23 cellular contexts compared by ENCODE assay signal in genomic region chr9:136078498-136079011, GRCh38. TPM values are rescaled to one million over a fixed set of nuclear protein-coding genes. Genes with fewer than 3 reads are reported as not detected.
A peak's percentile ranks its signal among the peaks of the same experiment; 100 is the strongest.
DNase-seq lines count a peak whose midpoint lies in the region; ATAC-seq, FAIRE-seq and TF ChIP-seq lines count a peak whose summit lies in the region.
"Had no signal": no experiment of that assay in that cellular context is flagged by ENCODE, and none has a peak within 500 bp of the region (broad histone marks: within the 10 kb centered on the region; RNA-seq: fewer than 3 reads in every experiment).

No MANE protein-coding gene starts in this region.

- no peaks in the 10 kb centered on the region for H3K9me3 Mint-ChIP-seq in activated naive CD8-positive, alpha-beta T cell treated with anti-CD3 and anti-CD28 coated beads, Interleukin-2, amount 10 ng/mL, durations not matched to agents 7 days and 5 days
- no peaks in the 10 kb centered on the region for H3K9me3 Mint-ChIP-seq in activated naive CD8-positive, alpha-beta T cell treated with anti-CD3 and anti-CD28 coated beads, Interleukin-2, amount 50 U/mL, for 24 hours
- H3K9me3 Mint-ChIP-seq: activated CD8-positive, alpha-beta T cell treated with anti-CD3 and anti-CD28 coated beads for 36 hours; activated naive CD8-positive, alpha-beta T cell treated with anti-CD3 and anti-CD28 coated beads for 36 hours; CD8-positive, alpha-beta memory T cell; IgD-negative memory B cell; memory B cell; T-helper 1 cell treated with Interleukin-12 subunit alpha and Interleukin-12 subunit beta and Interleukin-4 antibody, amounts not matched to agents 30 μg/mL and 1 μg/mL, for 36 hours had no signal

- H3K27ac Mint-ChIP-seq in activated naive CD8-positive, alpha-beta T cell treated with anti-CD3 and anti-CD28 coated beads, Interleukin-2, amount 10 ng/mL, durations not matched to agents 7 days and 5 days: no peak overlapping the region
- no peak overlapping the region for H3K27ac Mint-ChIP-seq in activated naive CD8-positive, alpha-beta T cell treated with anti-CD3 and anti-CD28 coated beads, Interleukin-2, amount 50 U/mL, for 24 hours
- H3K27ac Mint-ChIP-seq in T-helper 17 cell: peak overlapping the region; percentile 34
- H3K27ac Mint-ChIP-seq: activated CD8-positive, alpha-beta T cell treated with anti-CD3 and anti-CD28 coated beads for 36 hours; activated naive CD8-positive, alpha-beta T cell treated with anti-CD3 and anti-CD28 coated beads for 36 hours; IgD-negative memory B cell; memory B cell; T-helper 1 cell treated with Interleukin-12 subunit alpha and Interleukin-12 subunit beta and Interleukin-4 antibody, amounts not matched to agents 30 μg/mL and 1 μg/mL, for 36 hours had no signal

- POLR2A ChIA-PET in activated naive CD8-positive, alpha-beta T cell treated with anti-CD3 and anti-CD28 coated beads, Interleukin-2, amount 10 ng/mL, durations not matched to agents 7 days and 5 days (lab: Charles Lee): no interaction called here
- POLR2A ChIA-PET in HepG2 (lab: Yijun Ruan, JAX): no interaction called here

- H3K27ac ChIP-seq in HepG2 (ENCODE audit: extremely low read length, insufficient read depth, low read length) (no peak overlapping the region), sigmoid colon (peak overlapping the region; percentile 74 to 88 (median 79))

- no peak for ATAC-seq in activated naive CD8-positive, alpha-beta T cell treated with anti-CD3 and anti-CD28 coated beads, Interleukin-2, amount 10 ng/mL, durations not matched to agents 7 days and 5 days (ENCODE audit: low read depth)
- ATAC-seq in activated naive CD8-positive, alpha-beta T cell treated with anti-CD3 and anti-CD28 coated beads, Interleukin-2, amount 50 U/mL, for 24 hours: no peak
- ATAC-seq in T-helper 17 cell (no peak), HepG2 (no peak)
- ATAC-seq: activated CD8-positive, alpha-beta T cell treated with anti-CD3 and anti-CD28 coated beads for 36 hours had no signal

- intact Hi-C loops in HepG2 (cut with micrococcal nuclease; ENCODE audit: unreplicated experiment): no loop called here
- intact Hi-C loops in sigmoid colon (cut with DNase I): no loop called here

- H3K4me1 Mint-ChIP-seq in activated naive CD8-positive, alpha-beta T cell treated with anti-CD3 and anti-CD28 coated beads, Interleukin-2, amount 10 ng/mL, durations not matched to agents 7 days and 5 days: peaks cover 10% of the 10 kb centered on the region
- peaks cover 17% of the 10 kb centered on the region for H3K4me1 Mint-ChIP-seq in activated naive CD8-positive, alpha-beta T cell treated with anti-CD3 and anti-CD28 coated beads, Interleukin-2, amount 50 U/mL, for 24 hours
- H3K4me1 Mint-ChIP-seq in T-helper 17 cell: peaks cover 12% of the 10 kb centered on the region

- CTCF ChIA-PET in HepG2 (lab: Yijun Ruan, JAX; ENCODE audit: low intra/inter-chr PET ratio, low total read pairs): no interaction called here

- no peak for TF ChIP-seq RAD21 in HepG2 (CRISPR knock-in tag; IDR thresholded peaks at IDR 0.05)

- no peak overlapping the region for H3K4me2 ChIP-seq in HepG2 (ENCODE audit: low read depth, low read length)

- no peak for TF ChIP-seq CTCF in HepG2 (CRISPR knock-in tag; IDR thresholded peaks at IDR 0.05)
- TF ChIP-seq CTCF in sigmoid colon (IDR thresholded peaks at IDR 0.05): no peak

- no peak for FAIRE-seq in HepG2 (lab: Jason Lieb, UNC)
- FAIRE-seq: small intestine had no signal

- H3K9me3 ChIP-seq in T-helper 17 cell (ENCODE audit: control insufficient read depth, low read length, poor library complexity, severe bottlenecking): no peaks in the 10 kb centered on the region
- no peaks in the 10 kb centered on the region for H3K9me3 ChIP-seq in HepG2 (ENCODE audit: low read length)
- no peaks in the 10 kb centered on the region for H3K9me3 ChIP-seq in sigmoid colon
- H3K9me3 ChIP-seq in MG63: no peaks in the 10 kb centered on the region
- H3K9me3 ChIP-seq: heart left ventricle, tibial nerve had no signal

- no peaks in the 10 kb centered on the region for H3K27me3 Mint-ChIP-seq in activated naive CD8-positive, alpha-beta T cell treated with anti-CD3 and anti-CD28 coated beads, Interleukin-2, amount 10 ng/mL, durations not matched to agents 7 days and 5 days
- H3K27me3 Mint-ChIP-seq in activated naive CD8-positive, alpha-beta T cell treated with anti-CD3 and anti-CD28 coated beads, Interleukin-2, amount 50 U/mL, for 24 hours: no peaks in the 10 kb centered on the region
- no peaks in the 10 kb centered on the region for H3K27me3 Mint-ChIP-seq in T-helper 17 cell
- H3K27me3 Mint-ChIP-seq: activated CD8-positive, alpha-beta T cell treated with anti-CD3 and anti-CD28 coated beads for 36 hours; activated naive CD8-positive, alpha-beta T cell treated with anti-CD3 and anti-CD28 coated beads for 36 hours; CD8-positive, alpha-beta memory T cell had no signal

- 96% methylated on average over 20 of the region's 27 CpGs for WGBS in HepG2 (ENCODE audit: low lambda C conversion rate)
- WGBS in sigmoid colon, 2 donors: 84 to 89% methylated on average over 27 of the region's 27 CpGs

- H3K36me3 ChIP-seq in HepG2 (replicated peaks in 1 of 2; ENCODE audit: control insufficient read depth in 1 of 2, insufficient read depth in 2 of 2, low read length in 2 of 2) (peaks cover 8 to 16% of the 10 kb centered on the region in 2 experiments; a peak in 4 of 5 replicates), sigmoid colon (peaks cover 0 to 12% (median 0%) of the 10 kb centered on the region in 4 donors), MG63 (peaks cover 6% of the 10 kb centered on the region)

- H3K4me3 Mint-ChIP-seq in activated naive CD8-positive, alpha-beta T cell treated with anti-CD3 and anti-CD28 coated beads, Interleukin-2, amount 10 ng/mL, durations not matched to agents 7 days and 5 days: no peak overlapping the region
- no peak overlapping the region for H3K4me3 Mint-ChIP-seq in activated naive CD8-positive, alpha-beta T cell treated with anti-CD3 and anti-CD28 coated beads, Interleukin-2, amount 50 U/mL, for 24 hours
- no peak overlapping the region for H3K4me3 Mint-ChIP-seq in T-helper 17 cell
- H3K4me3 Mint-ChIP-seq: activated CD8-positive, alpha-beta T cell treated with anti-CD3 and anti-CD28 coated beads for 36 hours; activated naive CD8-positive, alpha-beta T cell treated with anti-CD3 and anti-CD28 coated beads for 36 hours; CD8-positive, alpha-beta memory T cell; IgD-negative memory B cell; memory B cell; T-helper 1 cell treated with Interleukin-12 subunit alpha and Interleukin-12 subunit beta and Interleukin-4 antibody, amounts not matched to agents 30 μg/mL and 1 μg/mL, for 36 hours had no signal

- in situ Hi-C loops in HepG2 (cut with HindIII; ENCODE audit: extremely low pct_ligation_motif_present, low pct_unique_long_range_greater_than_20kb): no loop called here

- no TSS peak for BruUV-seq in HepG2 (replicated peaks; lab: Mats Ljungman, UMichigan)

- TF ChIP-seq POLR2A in HepG2 (IDR thresholded peaks at IDR 0.05; ENCODE audit: insufficient read depth in 1 of 2, low read depth in 2 of 2, low read length in 2 of 2) (no peak), sigmoid colon (IDR thresholded peaks at IDR 0.05) (no peak)

- H3K36me3 Mint-ChIP-seq in activated naive CD8-positive, alpha-beta T cell treated with anti-CD3 and anti-CD28 coated beads, Interleukin-2, amount 10 ng/mL, durations not matched to agents 7 days and 5 days: peaks cover 3% of the 10 kb centered on the region
- no peaks in the 10 kb centered on the region for H3K36me3 Mint-ChIP-seq in activated naive CD8-positive, alpha-beta T cell treated with anti-CD3 and anti-CD28 coated beads, Interleukin-2, amount 50 U/mL, for 24 hours (ENCODE audit: low read depth)
- H3K36me3 Mint-ChIP-seq in T-helper 17 cell (ENCODE audit: low read depth): no peaks in the 10 kb centered on the region
- H3K36me3 Mint-ChIP-seq: activated naive CD8-positive, alpha-beta T cell treated with anti-CD3 and anti-CD28 coated beads for 36 hours; IgD-negative memory B cell; memory B cell had no signal

- peak; percentile 28 for DNase-seq in activated naive CD8-positive, alpha-beta T cell treated with anti-CD3 and anti-CD28 coated beads, Interleukin-2, amount 10 ng/mL, durations not matched to agents 7 days and 5 days
- no peak for DNase-seq in activated naive CD8-positive, alpha-beta T cell treated with anti-CD3 and anti-CD28 coated beads, Interleukin-2, amount 50 U/mL, for 24 hours
- DNase-seq in T-helper 17 cell: no peak
- no peak for DNase-seq in HepG2 (ENCODE audit: low spot score)
- DNase-seq in sigmoid colon: peak; percentile 62
- no peak for DNase-seq in MG63
- no peak for DNase-seq in occipital lobe (lab: John Stamatoyannopoulos, UW)
- DNase-seq in NCI-H82 (lab: John Stamatoyannopoulos, UW): no peak
- DNase-seq: activated CD4-positive, CD25-positive, alpha-beta regulatory T cell treated with anti-CD3 and anti-CD28 coated beads, Interleukin-2, amount 50 U/mL, for 72 hours; activated CD8-positive, alpha-beta T cell treated with anti-CD3 and anti-CD28 coated beads for 36 hours; activated naive CD8-positive, alpha-beta T cell treated with anti-CD3 and anti-CD28 coated beads for 36 hours; AML-193; effector CD4-positive, alpha-beta T cell; NCI-H524 treated with DMSO at 0.1 percent for 48 hours; NK-92 treated with Interleukin-12 subunit alpha and Interleukin-12 subunit beta, amount 100 ng/mL, for 24 hours; small intestine; stimulated activated CD4-positive, alpha-beta T cell treated with anti-CD3 and anti-CD28 coated beads, Interleukin-1b, Interleukin-23, amount 100 ng/mL, for 48 hours had no signal

- H3K27me3 ChIP-seq in HepG2 (ENCODE audit: control insufficient read depth in 1 of 2, insufficient read depth in 2 of 2, low read length in 2 of 2): no peaks in the 10 kb centered on the region
- no peaks in the 10 kb centered on the region for H3K27me3 ChIP-seq in sigmoid colon
- H3K27me3 ChIP-seq in MG63: no peaks in the 10 kb centered on the region
- H3K27me3 ChIP-seq: heart left ventricle, tibial nerve had no signal

- H2AFZ ChIP-seq in HepG2 (ENCODE audit: low read length): no peak overlapping the region

- no peak for TF ChIP-seq EP300 in HepG2 (IDR thresholded peaks at IDR 0.05; ENCODE audit: low read depth in 2 of 2, low read length in 2 of 2)
- TF ChIP-seq EP300 in HepG2 (CRISPR knock-in tag; IDR thresholded peaks at IDR 0.05; ENCODE audit: borderline replicate concordance): no peak
- TF ChIP-seq EP300 in sigmoid colon (IDR thresholded peaks at IDR 0.05): no peak

- H3K9ac ChIP-seq in HepG2 (ENCODE audit: insufficient read depth, low read depth, low read length): no peak overlapping the region

- H4K20me1 ChIP-seq in HepG2 (ENCODE audit: insufficient read depth, low read length): peaks cover 12% of the 10 kb centered on the region; the same call in 1 of the 2 replicates

- H3K4me3 ChIP-seq in HepG2 (replicated peaks in 1 of 3; ENCODE audit: insufficient read depth in 1 of 3, low read depth in 2 of 3, low read length in 3 of 3) (no peak overlapping the region), sigmoid colon (no peak overlapping the region), MG63 (no peak overlapping the region)
- H3K4me3 ChIP-seq: heart left ventricle, tibial nerve had no signal

- H3K4me1 ChIP-seq in HepG2 (ENCODE audit: insufficient read depth, low read length): no peaks in the 10 kb centered on the region
- H3K4me1 ChIP-seq in sigmoid colon: peaks cover 0 to 84% (median 80%) of the 10 kb centered on the region in 4 donors

- H3K79me2 ChIP-seq in HepG2 (ENCODE audit: insufficient read depth, low read length): peaks cover 57% of the 10 kb centered on the region

RNA-seq across cellular contexts. Expression of gene NACC2, which starts 16.5 kb away (rescaled TPM):
- 10 to 100 TPM; 10.5 to 11.2 TPM for total RNA-seq in activated naive CD8-positive, alpha-beta T cell treated with anti-CD3 and anti-CD28 coated beads, Interleukin-2, amount 10 ng/mL, durations not matched to agents 7 days and 5 days
- 1 to 10 TPM; 5.8 to 5.9 TPM for total RNA-seq in T-helper 17 cell
- total RNA-seq in HepG2 (2016; rRNA removed; fragmentation: Illumina TruSeq; extraction: Trizol): 10.5 and 12.3 TPM in 2 replicates
- 2.1 and 2.2 TPM in 2 replicates for total RNA-seq in HepG2 (2016; cell fraction: cytosol; rRNA removed; fragmentation: Illumina TruSeq; extraction: Trizol; ENCODE audit: low read depth)
- total RNA-seq in HepG2 (2016; cell fraction: insoluble cytoplasmic fraction; rRNA removed; fragmentation: Illumina TruSeq; extraction: Trizol): 9.0 and 12.3 TPM in 2 replicates
- 5.3 TPM in 2 replicates for total RNA-seq in HepG2 (2016; cell fraction: membrane; rRNA removed; fragmentation: Illumina TruSeq; extraction: Trizol)
- 8.0 and 9.6 TPM in 2 replicates for total RNA-seq in HepG2 (2016; cell fraction: nucleus; rRNA removed; fragmentation: Illumina TruSeq; extraction: Trizol)
- polyA plus RNA-seq in HepG2 (2011; rRNA removed): 5.9 and 6.3 TPM in 2 replicates
- 4.1 and 5.8 TPM in 2 replicates for polyA plus RNA-seq in HepG2 (2011; cell fraction: cytosol; rRNA removed)
- 28.9 and 40.8 TPM in 2 replicates for polyA plus RNA-seq in HepG2 (2011; cell fraction: nucleus; rRNA removed)
- 6.2 and 7.1 TPM in 2 replicates for polyA plus RNA-seq in HepG2 (2012)
- 0.80 TPM in 2 replicates for polyA plus RNA-seq in HepG2 (2016; cell fraction: cytosol; fragmentation: Illumina TruSeq; extraction: Trizol; ENCODE audit: low read depth)
- 8.9 and 10.6 TPM in 2 replicates for polyA plus RNA-seq in HepG2 (2016; cell fraction: insoluble cytoplasmic fraction; fragmentation: Illumina TruSeq; extraction: Trizol; ENCODE audit: low read depth)
- 2.4 and 2.5 TPM in 2 replicates for polyA plus RNA-seq in HepG2 (2016; cell fraction: membrane; fragmentation: Illumina TruSeq; extraction: Trizol; ENCODE audit: low read depth)
- polyA plus RNA-seq in HepG2 (2016; cell fraction: nucleus; fragmentation: Illumina TruSeq; extraction: Trizol; ENCODE audit: insufficient read depth, low read depth): 15.3 and 15.7 TPM in 2 replicates
- 14.5 and 16.4 TPM in 2 replicates for polyA minus RNA-seq in HepG2 (2011; rRNA and poly(A)+ RNA removed; ENCODE audit: low replicate concordance)
- 9.2 and 9.6 TPM in 2 replicates for polyA minus RNA-seq in HepG2 (2011; cell fraction: cytosol; rRNA and poly(A)+ RNA removed)
- polyA minus RNA-seq in HepG2 (2011; cell fraction: nucleus; rRNA and poly(A)+ RNA removed): 10.6 and 13.4 TPM in 2 replicates
- 10 to 100 TPM; 41.6 to 80.0 (median 65.4) TPM for total RNA-seq in sigmoid colon
- polyA plus RNA-seq in sigmoid colon: 10 to 100 TPM in 1 of 3 donors, 1 to 10 TPM in 2; 3.6 to 14.3 (median 5.1) TPM
- total RNA-seq in MG63 (2014; rRNA removed; shearing (Covaris generic); ENCODE audit: low replicate concordance): 13.4 and 22.4 TPM in 2 replicates
- 5.9 TPM for total RNA-seq in occipital lobe

RNA-seq across cellular contexts. Expression of gene TMEM250, which starts 40.1 kb away (rescaled TPM):
- 10 to 100 TPM; 45.3 to 45.9 TPM for total RNA-seq in activated naive CD8-positive, alpha-beta T cell treated with anti-CD3 and anti-CD28 coated beads, Interleukin-2, amount 10 ng/mL, durations not matched to agents 7 days and 5 days
- 10 to 100 TPM; 17.9 to 21.8 TPM for total RNA-seq in T-helper 17 cell
- 12.0 and 13.9 TPM in 2 replicates for total RNA-seq in HepG2 (2016; rRNA removed; fragmentation: Illumina TruSeq; extraction: Trizol)
- total RNA-seq in HepG2 (2016; cell fraction: cytosol; rRNA removed; fragmentation: Illumina TruSeq; extraction: Trizol; ENCODE audit: low read depth): 7.7 and 7.9 TPM in 2 replicates
- 9.6 and 13.9 TPM in 2 replicates for total RNA-seq in HepG2 (2016; cell fraction: insoluble cytoplasmic fraction; rRNA removed; fragmentation: Illumina TruSeq; extraction: Trizol)
- total RNA-seq in HepG2 (2016; cell fraction: membrane; rRNA removed; fragmentation: Illumina TruSeq; extraction: Trizol): 17.8 and 22.1 TPM in 2 replicates
- 10.1 and 11.0 TPM in 2 replicates for total RNA-seq in HepG2 (2016; cell fraction: nucleus; rRNA removed; fragmentation: Illumina TruSeq; extraction: Trizol)
- polyA plus RNA-seq in HepG2 (2011; rRNA removed): 5.5 and 7.1 TPM in 2 replicates
- polyA plus RNA-seq in HepG2 (2011; cell fraction: cytosol; rRNA removed): 7.1 and 10.4 TPM in 2 replicates
- polyA plus RNA-seq in HepG2 (2011; cell fraction: nucleus; rRNA removed): 9.4 and 12.5 TPM in 2 replicates
- 6.0 and 9.5 TPM in 2 replicates for polyA plus RNA-seq in HepG2 (2012)
- 6.4 and 8.1 TPM in 2 replicates for polyA plus RNA-seq in HepG2 (2016; cell fraction: cytosol; fragmentation: Illumina TruSeq; extraction: Trizol; ENCODE audit: low read depth)
- polyA plus RNA-seq in HepG2 (2016; cell fraction: insoluble cytoplasmic fraction; fragmentation: Illumina TruSeq; extraction: Trizol; ENCODE audit: low read depth): 14.5 and 15.8 TPM in 2 replicates
- polyA plus RNA-seq in HepG2 (2016; cell fraction: membrane; fragmentation: Illumina TruSeq; extraction: Trizol; ENCODE audit: low read depth): 14.9 and 17.1 TPM in 2 replicates
- polyA plus RNA-seq in HepG2 (2016; cell fraction: nucleus; fragmentation: Illumina TruSeq; extraction: Trizol; ENCODE audit: insufficient read depth, low read depth): 14.9 and 17.4 TPM in 2 replicates
- 18.3 and 50.6 TPM in 2 replicates for polyA minus RNA-seq in HepG2 (2011; rRNA and poly(A)+ RNA removed; ENCODE audit: low replicate concordance)
- polyA minus RNA-seq in HepG2 (2011; cell fraction: cytosol; rRNA and poly(A)+ RNA removed): 7.9 and 8.8 TPM in 2 replicates
- 4.7 and 8.0 TPM in 2 replicates for polyA minus RNA-seq in HepG2 (2011; cell fraction: nucleus; rRNA and poly(A)+ RNA removed)
- 10 to 100 TPM; 23.7 to 35.6 (median 30.2) TPM for total RNA-seq in sigmoid colon
- 10 to 100 TPM; 25.4 to 48.4 (median 27.6) TPM for polyA plus RNA-seq in sigmoid colon
- 62.5 and 78.4 TPM in 2 replicates for total RNA-seq in MG63 (2014; rRNA removed; shearing (Covaris generic); ENCODE audit: low replicate concordance)
- total RNA-seq in occipital lobe: 26.4 TPM

Comparison
In these comparisons a context has a peak if more than half of its experiments do, and no peak if none do; other contexts are left out.
1. DNase-seq: peak in activated naive CD8-positive, alpha-beta T cell treated with anti-CD3 and anti-CD28 coated beads, Interleukin-2, amount 10 ng/mL, durations not matched to agents 7 days and 5 days (single experiment) and sigmoid colon (single experiment); none in activated naive CD8-positive, alpha-beta T cell treated with anti-CD3 and anti-CD28 coated beads, Interleukin-2, amount 50 U/mL, for 24 hours (single experiment), T-helper 17 cell (0 of 3), HepG2 (single experiment), MG63 (single experiment), occipital lobe (single experiment) and NCI-H82 (single experiment).